1 cellular context compared by ENCODE assay signal in genomic region chr6:30810813-30811329, GRCh38.
TF ChIP-seq lines count a peak whose summit lies in the region.

No MANE protein-coding gene starts in this region.

TF ChIP-seq in GM12878, 131 proteins besides CTCF, POLR2A, EP300 and RAD21 (continued from another document and continues in another):
- TF ChIP-seq CEBPZ (IDR thresholded peaks at IDR 0.05; ENCODE audit: low read depth, low read length) (no peak), USF2 (IDR thresholded peaks at IDR 0.05; ENCODE audit: borderline replicate concordance, low read depth, low read length) (no peak), CHD2 (IDR thresholded peaks at IDR 0.05; ENCODE audit: borderline replicate concordance, low read depth, low read length) (peak; percentile 80; the same call in 1 of the 2 replicates), GABPA (IDR thresholded peaks at IDR 0.05; ENCODE audit: low read depth) (no peak), RFX5 (IDR thresholded peaks at IDR 0.05; ENCODE audit: low read depth, low read length) (no peak), ZBTB40 (IDR thresholded peaks at IDR 0.05; ENCODE audit: borderline replicate concordance) (peak; percentile 12; the same call in 1 of the 2 replicates), IRF3 (IDR thresholded peaks at IDR 0.05) (no peak), YY1 (IDR thresholded peaks at IDR 0.05; ENCODE audit: low read depth, low read length) (peak; percentile 60; the same call in 1 of the 2 replicates), RAD51 (IDR thresholded peaks at IDR 0.05) (peak; percentile 54; the same call in 1 of the 2 replicates), CHD4 (IDR thresholded peaks at IDR 0.05) (no peak), SREBF1 (IDR thresholded peaks at IDR 0.05; ENCODE audit: low read length) (0 out of 2 replicates have a peak, but pooled peaks have one; percentile 23), GATAD2B (conservative IDR thresholded peaks at IDR 0.05; ENCODE audit: low read depth) (peak; percentile 99), RUNX3 (IDR thresholded peaks at IDR 0.05; ENCODE audit: low read length) (peak; percentile 100), REST (IDR thresholded peaks at IDR 0.05; ENCODE audit: low read depth, low read length) (peak; percentile 14; the same call in 1 of the 2 replicates), ZBTB11 (CRISPR knock-in tag; IDR thresholded peaks at IDR 0.05) (no peak), EED (IDR thresholded peaks at IDR 0.05; ENCODE audit: low read depth) (peak; percentile 100), NFXL1 (IDR thresholded peaks at IDR 0.05; ENCODE audit: borderline replicate concordance) (no peak), PKNOX1 (IDR thresholded peaks at IDR 0.05) (peak; percentile 55), ZNF384 (IDR thresholded peaks at IDR 0.05; ENCODE audit: borderline replicate concordance, low read depth, low read length) (no peak), ZBTB4 (CRISPR knock-in tag; IDR thresholded peaks at IDR 0.05) (no peak), SIX5 (IDR thresholded peaks at IDR 0.05; ENCODE audit: low read depth, low read length, severe bottlenecking) (no peak), JUNB (IDR thresholded peaks at IDR 0.05) (peak; percentile 57), PAX5 (IDR thresholded peaks at IDR 0.05; ENCODE audit: borderline replicate concordance, low read depth, low read length) (peak; percentile 96), NKRF (conservative IDR thresholded peaks at IDR 0.05) (no peak), TAF1 (IDR thresholded peaks at IDR 0.05; ENCODE audit: borderline replicate concordance, low read depth, low read length) (no peak), NFIC (IDR thresholded peaks at IDR 0.05; ENCODE audit: low read depth, low read length) (peak; percentile 96), ELK1 (IDR thresholded peaks at IDR 0.05; ENCODE audit: low read depth, low read length) (no peak), SP1 (IDR thresholded peaks at IDR 0.05; ENCODE audit: low read depth, low read length) (peak; percentile 80)
